In genomic region chr10:124206616-124207015, GRCh38 we compare ENCODE assay signal across 17 cellular contexts.
"Had no signal": no experiment of that assay in that cellular context is flagged by ENCODE, and none has a peak within 500 bp of the region (broad histone marks: within the 10 kb centered on the region; RNA-seq: fewer than 3 reads in every experiment).

No MANE protein-coding gene starts in this region.

- ATAC-seq: effector memory CD8-positive, alpha-beta T cell; heart left ventricle; left lobe of liver; lower lobe of right lung had no signal

- H3K4me1 ChIP-seq: esophagus muscularis mucosa, heart left ventricle, lower lobe of right lung, tibial artery, upper lobe of left lung, uterus had no signal

- H3K36me3 ChIP-seq: esophagus muscularis mucosa, heart left ventricle, lower lobe of right lung, tibial artery, upper lobe of left lung, uterus had no signal

- DNase-seq: effector memory CD8-positive, alpha-beta T cell; heart left ventricle; hippocampal formation; kidney glomerular epithelial cell; lower lobe of right lung; midbrain; naive B cell; nephron progenitor cell; stimulated activated CD4-positive, alpha-beta T cell treated with anti-CD3 and anti-CD28 coated beads, Interleukin-2, amount 100 ng/mL, for 48 hours; stimulated activated naive CD4-positive, alpha-beta T cell treated with Interleukin-2 at 50 U/mL for 16 hours; tibial artery; upper lobe of left lung; uterus had no signal

- H3K27me3 ChIP-seq: esophagus muscularis mucosa, heart left ventricle, tibial artery, upper lobe of left lung, uterus had no signal

- H3K27ac ChIP-seq: epithelial cell of prostate, esophagus muscularis mucosa, heart left ventricle, lower lobe of right lung, tibial artery, upper lobe of left lung, uterus had no signal

- H3K4me2 ChIP-seq: smooth muscle cell had no signal

- H3K4me3 ChIP-seq: esophagus muscularis mucosa, heart left ventricle, lower lobe of right lung, smooth muscle cell, tibial artery, upper lobe of left lung, uterus had no signal

- H3K9me3 ChIP-seq: lower lobe of right lung, upper lobe of left lung, uterus had no signal
